ENCODE assay signal across 12 cellular contexts in the genomic region with DNA sequence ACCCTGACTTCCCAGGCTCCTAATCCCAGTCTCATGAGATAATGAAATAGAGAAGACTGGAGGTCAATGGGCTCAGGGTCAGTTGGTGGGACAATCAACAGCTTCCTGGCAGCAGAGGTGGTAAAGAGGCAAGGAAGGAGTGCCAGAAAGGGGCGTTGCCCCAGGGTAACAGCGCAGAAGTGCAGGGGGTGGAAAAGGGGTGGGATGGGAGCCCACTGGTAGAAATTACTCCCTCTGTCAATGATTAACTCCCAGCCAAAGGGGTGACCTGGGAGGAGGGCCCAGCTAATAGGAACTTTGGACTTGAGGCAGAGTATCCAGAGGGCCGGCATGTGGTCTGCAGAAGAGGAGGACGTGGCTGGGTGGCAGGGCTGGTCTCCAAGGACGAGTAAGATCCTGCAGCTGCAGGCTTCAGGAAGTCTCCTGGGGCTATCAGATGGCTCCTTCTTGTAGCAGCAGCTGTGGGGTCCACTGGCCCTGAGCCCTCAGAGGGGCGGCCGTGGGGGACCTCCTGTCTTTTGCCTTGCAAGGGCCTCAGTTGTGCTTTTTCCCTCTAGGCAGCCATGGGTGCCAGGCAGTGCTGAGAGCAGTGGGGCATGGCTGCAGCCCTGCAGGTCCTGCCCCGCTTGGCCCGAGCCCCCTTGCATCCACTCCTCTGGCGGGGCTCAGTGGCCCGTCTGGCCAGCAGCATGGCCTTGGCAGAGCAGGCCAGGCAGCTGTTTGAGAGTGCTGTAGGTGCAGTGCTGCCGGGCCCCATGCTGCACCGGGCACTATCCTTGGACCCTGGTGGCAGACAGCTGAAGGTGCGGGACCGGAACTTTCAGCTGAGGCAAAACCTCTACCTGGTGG. TPM values are rescaled to one million over a fixed set of nuclear protein-coding genes. Genes with fewer than 3 reads are reported as not detected.
DNase-seq lines count a peak whose midpoint lies in the region; ATAC-seq and TF ChIP-seq lines count a peak whose summit lies in the region.
"Had no signal": no experiment of that assay in that cellular context is flagged by ENCODE, and none has a peak within 500 bp of the region (broad histone marks: within the 10 kb centered on the region; RNA-seq: fewer than 3 reads in every experiment).

No MANE protein-coding gene starts in this region.

- CTCF ChIA-PET in activated CD4-positive, alpha-beta memory T cell treated with anti-CD3 and anti-CD28 coated beads, Interleukin-2, amount 10 ng/mL, durations not matched to agents 7 days and 5 days (lab: Charles Lee) = interaction anchor here (0.6 to 6.2 kb wide), 12 partner anchors 11 to 115 kb away, joined by 3 to 46 read pairs (median 5); a partner anchor contains a TSS
- CTCF ChIA-PET in activated CD4-positive, alpha-beta memory T cell treated with anti-CD3 and anti-CD28 coated beads for 36 hours (lab: Charles Lee) = interaction anchor here (0.6 to 8.2 kb wide), 7 partner anchors 11 to 157 kb away, joined by 3 to 86 read pairs (median 13); a partner anchor contains a TSS
- CTCF ChIA-PET in T-cell (lab: Charles Lee) = interaction anchor here (0.8 to 1.9 kb wide), 2 partner anchors 49 to 59 kb away, joined by 3 to 4 read pairs; no protein-coding TSS in a partner anchor

- peaks cover 43% of the 10 kb centered on the region for H3K4me1 Mint-ChIP-seq in activated CD4-positive, alpha-beta memory T cell treated with anti-CD3 and anti-CD28 coated beads, Interleukin-2, amount 10 ng/mL, durations not matched to agents 7 days and 5 days
- H3K4me1 Mint-ChIP-seq in activated CD4-positive, alpha-beta memory T cell treated with anti-CD3 and anti-CD28 coated beads for 36 hours (ENCODE audit: low read depth) = peaks cover 21% of the 10 kb centered on the region
- H3K4me1 Mint-ChIP-seq in T-cell = peaks cover 31 to 34% (median 34%) of the 10 kb centered on the region in 3 donors
- H3K4me1 Mint-ChIP-seq in stimulated activated effector memory CD8-positive, alpha-beta T cell treated with anti-CD3 and anti-CD28 coated beads, Interleukin-12 subunit alpha, Interleukin-12 subunit beta, amount 100 ng/mL, for 72 hours = peaks cover 39% of the 10 kb centered on the region

- DNase-seq in activated CD4-positive, alpha-beta memory T cell treated with anti-CD3 and anti-CD28 coated beads, Interleukin-2, amount 10 ng/mL, durations not matched to agents 7 days and 5 days = no peak
- no peak for DNase-seq in activated CD4-positive, alpha-beta memory T cell treated with anti-CD3 and anti-CD28 coated beads for 36 hours
- DNase-seq in T-cell (no peak), left lung (peak; percentile 28 to 69), omental fat pad (ENCODE audit: low spot score) (no peak), hippocampal formation (lab: John Stamatoyannopoulos, UW) (no peak), left ventricle myocardium superior (no peak)
- DNase-seq in stimulated activated effector memory CD8-positive, alpha-beta T cell treated with anti-CD3 and anti-CD28 coated beads, Interleukin-12 subunit alpha, Interleukin-12 subunit beta, amount 100 ng/mL, for 72 hours (ENCODE audit: low spot score in 2 of 2) = no peak
- DNase-seq: activated T-cell treated with anti-CD3 and anti-CD28 coated beads, Interleukin-2, amount 50 U/mL, for 4 hours; NCI-H446 had no signal

- peaks cover 6 to 22% of the 10 kb centered on the region in 2 donors for H3K4me1 ChIP-seq in left lung

- H3K27me3 Mint-ChIP-seq in activated CD4-positive, alpha-beta memory T cell treated with anti-CD3 and anti-CD28 coated beads, Interleukin-2, amount 10 ng/mL, durations not matched to agents 7 days and 5 days = no peaks in the 10 kb centered on the region
- no peaks in the 10 kb centered on the region for H3K27me3 Mint-ChIP-seq in activated CD4-positive, alpha-beta memory T cell treated with anti-CD3 and anti-CD28 coated beads for 36 hours
- H3K27me3 Mint-ChIP-seq in T-cell = no peaks in the 10 kb centered on the region

- peak overlapping the region; percentile 37 for H3K27ac Mint-ChIP-seq in activated CD4-positive, alpha-beta memory T cell treated with anti-CD3 and anti-CD28 coated beads, Interleukin-2, amount 10 ng/mL, durations not matched to agents 7 days and 5 days
- H3K27ac Mint-ChIP-seq in activated CD4-positive, alpha-beta memory T cell treated with anti-CD3 and anti-CD28 coated beads for 36 hours = no peak overlapping the region
- H3K27ac Mint-ChIP-seq in T-cell = no peak overlapping the region
- H3K27ac Mint-ChIP-seq in stimulated activated effector memory CD8-positive, alpha-beta T cell treated with anti-CD3 and anti-CD28 coated beads, Interleukin-12 subunit alpha, Interleukin-12 subunit beta, amount 100 ng/mL, for 72 hours = peak overlapping the region; percentile 100

- peaks cover 0 to 47% of the 10 kb centered on the region in 2 donors for H3K36me3 ChIP-seq in left lung

- POLR2A ChIA-PET in activated CD4-positive, alpha-beta memory T cell treated with anti-CD3 and anti-CD28 coated beads, Interleukin-2, amount 10 ng/mL, durations not matched to agents 7 days and 5 days (lab: Charles Lee) = interaction anchor here (2.9 to 27.5 kb wide), 3 partner anchors 12 to 46 kb away, joined by 14 to 1001 read pairs (median 135); a partner anchor contains a TSS
- POLR2A ChIA-PET in activated CD4-positive, alpha-beta memory T cell treated with anti-CD3 and anti-CD28 coated beads for 36 hours (lab: Charles Lee) = interaction anchor here (1.0 to 1.3 kb wide), 2 partner anchors 49 to 50 kb away, joined by 3 read pairs; no protein-coding TSS in a partner anchor
- POLR2A ChIA-PET in T-cell (lab: Charles Lee) = no interaction called here

- no peak overlapping the region for H3K4me3 Mint-ChIP-seq in activated CD4-positive, alpha-beta memory T cell treated with anti-CD3 and anti-CD28 coated beads, Interleukin-2, amount 10 ng/mL, durations not matched to agents 7 days and 5 days
- no peak overlapping the region for H3K4me3 Mint-ChIP-seq in activated CD4-positive, alpha-beta memory T cell treated with anti-CD3 and anti-CD28 coated beads for 36 hours
- peak overlapping the region in 2 of 3 donors; percentile 99 for H3K4me3 Mint-ChIP-seq in T-cell
- H3K4me3 Mint-ChIP-seq in stimulated activated effector memory CD8-positive, alpha-beta T cell treated with anti-CD3 and anti-CD28 coated beads, Interleukin-12 subunit alpha, Interleukin-12 subunit beta, amount 100 ng/mL, for 72 hours = no peak overlapping the region

- intact Hi-C loops in activated CD4-positive, alpha-beta memory T cell treated with anti-CD3 and anti-CD28 coated beads for 36 hours (cut with micrococcal nuclease) = loop anchor here (10.0 kb wide), 1 partner anchor 245 kb away; a partner anchor contains a TSS
- intact Hi-C loops in left lung (cut with DNase I) (loop anchor here in 1 of 2 donors (5.0 kb wide), 1 partner anchor 47 kb away; no protein-coding TSS in a partner anchor), left ventricle myocardium superior (cut with micrococcal nuclease) (loop anchor here (2.0 kb wide), 1 partner anchor 49 kb away; no protein-coding TSS in a partner anchor)

- H3K9me3 Mint-ChIP-seq in activated CD4-positive, alpha-beta memory T cell treated with anti-CD3 and anti-CD28 coated beads, Interleukin-2, amount 10 ng/mL, durations not matched to agents 7 days and 5 days = no peaks in the 10 kb centered on the region
- no peaks in the 10 kb centered on the region for H3K9me3 Mint-ChIP-seq in activated CD4-positive, alpha-beta memory T cell treated with anti-CD3 and anti-CD28 coated beads for 36 hours
- no peaks in the 10 kb centered on the region for H3K9me3 Mint-ChIP-seq in T-cell
- no peaks in the 10 kb centered on the region for H3K9me3 Mint-ChIP-seq in stimulated activated effector memory CD8-positive, alpha-beta T cell treated with anti-CD3 and anti-CD28 coated beads, Interleukin-12 subunit alpha, Interleukin-12 subunit beta, amount 100 ng/mL, for 72 hours
- H3K9me3 Mint-ChIP-seq: activated T-cell treated with anti-CD3 and anti-CD28 coated beads, Interleukin-2, amount 50 U/mL, for 4 hours had no signal

- H3K27me3 ChIP-seq in left lung = no peaks in the 10 kb centered on the region
- H3K27me3 ChIP-seq: vagina had no signal

- H3K36me3 Mint-ChIP-seq in activated CD4-positive, alpha-beta memory T cell treated with anti-CD3 and anti-CD28 coated beads, Interleukin-2, amount 10 ng/mL, durations not matched to agents 7 days and 5 days (ENCODE audit: low read depth) = peaks cover 25% of the 10 kb centered on the region
- H3K36me3 Mint-ChIP-seq in activated CD4-positive, alpha-beta memory T cell treated with anti-CD3 and anti-CD28 coated beads for 36 hours = peaks cover 11% of the 10 kb centered on the region
- H3K36me3 Mint-ChIP-seq in T-cell = peaks cover 15% of the 10 kb centered on the region
- peaks cover 37% of the 10 kb centered on the region for H3K36me3 Mint-ChIP-seq in stimulated activated effector memory CD8-positive, alpha-beta T cell treated with anti-CD3 and anti-CD28 coated beads, Interleukin-12 subunit alpha, Interleukin-12 subunit beta, amount 100 ng/mL, for 72 hours

- H3K27ac ChIP-seq in left lung = no peak overlapping the region
- H3K27ac ChIP-seq: epithelial cell of prostate, vagina had no signal

- no peaks in the 10 kb centered on the region for H3K9me3 ChIP-seq in left lung
- H3K9me3 ChIP-seq: vagina had no signal

- H3K4me3 ChIP-seq in left lung = no peak overlapping the region
- H3K4me3 ChIP-seq: vagina had no signal

- ATAC-seq in T-cell (replicated peaks in 1 of 4) (no peak), left lung (no peak), omental fat pad (ENCODE audit: low FRiP score) (no peak), left ventricle myocardium superior (no peak)
- no peak for ATAC-seq in stimulated activated effector memory CD8-positive, alpha-beta T cell treated with anti-CD3 and anti-CD28 coated beads, Interleukin-12 subunit alpha, Interleukin-12 subunit beta, amount 100 ng/mL, for 72 hours
- ATAC-seq: activated T-cell treated with anti-CD3 and anti-CD28 coated beads, Interleukin-2, amount 50 U/mL, for 4 hours had no signal

- no peak for TF ChIP-seq CTCF in left lung (IDR thresholded peaks at IDR 0.05)
- no peak for TF ChIP-seq CTCF in omental fat pad (IDR thresholded peaks at IDR 0.05)

RNA-seq across cellular contexts. Expression of a gene that starts 2.3 kb away (rescaled TPM):
- total RNA-seq in activated CD4-positive, alpha-beta memory T cell treated with anti-CD3 and anti-CD28 coated beads, Interleukin-2, amount 10 ng/mL, durations not matched to agents 7 days and 5 days = 10 to 100 TPM; 33.2 to 35.3 TPM
- total RNA-seq in activated CD4-positive, alpha-beta memory T cell treated with anti-CD3 and anti-CD28 coated beads for 36 hours = 10 to 100 TPM; 21.9 to 23.1 TPM
- total RNA-seq in T-cell (10 to 100 TPM; 36.7 to 42.5 (median 37.5) TPM), left lung (10 to 100 TPM in 1 of 2 donors, 1 to 10 TPM in 1; 8.9 to 13.7 TPM), omental fat pad (10 to 100 TPM; 12.7 to 63.5 (median 41.4) TPM), left ventricle myocardium superior (4.0 TPM)

RNA-seq across cellular contexts. Expression of a gene that starts 11.5 kb away (rescaled TPM):
- 100 to 1,000 TPM; 131 TPM for total RNA-seq in activated CD4-positive, alpha-beta memory T cell treated with anti-CD3 and anti-CD28 coated beads, Interleukin-2, amount 10 ng/mL, durations not matched to agents 7 days and 5 days
- 100 to 1,000 TPM; 110 to 111 TPM for total RNA-seq in activated CD4-positive, alpha-beta memory T cell treated with anti-CD3 and anti-CD28 coated beads for 36 hours
- total RNA-seq in T-cell (100 to 1,000 TPM; 119 to 159 (median 154) TPM), left lung (10 to 100 TPM; 60.2 to 67.9 TPM), omental fat pad (10 to 100 TPM; 42.9 to 56.9 (median 51.4) TPM), left ventricle myocardium superior (67.5 TPM)

RNA-seq across cellular contexts. Expression of a gene that starts 26.1 kb away (rescaled TPM):
- 10 to 100 TPM; 20.7 to 21.8 TPM for total RNA-seq in activated CD4-positive, alpha-beta memory T cell treated with anti-CD3 and anti-CD28 coated beads, Interleukin-2, amount 10 ng/mL, durations not matched to agents 7 days and 5 days
- total RNA-seq in activated CD4-positive, alpha-beta memory T cell treated with anti-CD3 and anti-CD28 coated beads for 36 hours = 10 to 100 TPM; 13.2 to 13.5 TPM
- total RNA-seq in T-cell (10 to 100 TPM; 41.5 to 72.0 (median 44.2) TPM), left lung (1 to 10 TPM; 6.5 to 7.7 TPM), omental fat pad (10 to 100 TPM in 3 of 4 donors, 1 to 10 TPM in 1; 6.7 to 24.9 (median 14.1) TPM), left ventricle myocardium superior (2.3 TPM)

RNA-seq across cellular contexts. Expression of a gene that starts 44.4 kb away (rescaled TPM):
- total RNA-seq in activated CD4-positive, alpha-beta memory T cell treated with anti-CD3 and anti-CD28 coated beads, Interleukin-2, amount 10 ng/mL, durations not matched to agents 7 days and 5 days = 100 to 1,000 TPM; 123 to 124 TPM
- total RNA-seq in activated CD4-positive, alpha-beta memory T cell treated with anti-CD3 and anti-CD28 coated beads for 36 hours = 100 to 1,000 TPM; 111 TPM
- 10 to 100 TPM; 63.4 to 78.1 (median 73.4) TPM for total RNA-seq in T-cell
- total RNA-seq in left lung = 10 to 100 TPM; 33.1 to 48.3 TPM
- 10 to 100 TPM; 17.0 to 32.2 (median 23.9) TPM for total RNA-seq in omental fat pad
- 9.0 TPM for total RNA-seq in left ventricle myocardium superior

RNA-seq across cellular contexts. Expression of a gene that starts 51.0 kb away (rescaled TPM):
- total RNA-seq in activated CD4-positive, alpha-beta memory T cell treated with anti-CD3 and anti-CD28 coated beads, Interleukin-2, amount 10 ng/mL, durations not matched to agents 7 days and 5 days = 100 to 1,000 TPM; 118 to 119 TPM
- total RNA-seq in activated CD4-positive, alpha-beta memory T cell treated with anti-CD3 and anti-CD28 coated beads for 36 hours = 100 to 1,000 TPM; 114 to 118 TPM
- total RNA-seq in T-cell = 10 to 100 TPM; 49.8 to 99.9 (median 88.3) TPM
- 10 to 100 TPM; 47.7 to 77.5 TPM for total RNA-seq in left lung
- total RNA-seq in omental fat pad = 100 to 1,000 TPM in 1 of 4 donors, 10 to 100 TPM in 3; 50.1 to 116 (median 78.3) TPM
- total RNA-seq in left ventricle myocardium superior = 103 TPM

Comparison
In these comparisons a context has a peak if more than half of its experiments do, and no peak if none do; other contexts are left out.
1. H3K27ac Mint-ChIP-seq: peak in activated CD4-positive, alpha-beta memory T cell treated with anti-CD3 and anti-CD28 coated beads, Interleukin-2, amount 10 ng/mL, durations not matched to agents 7 days and 5 days (single experiment) and stimulated activated effector memory CD8-positive, alpha-beta T cell treated with anti-CD3 and anti-CD28 coated beads, Interleukin-12 subunit alpha, Interleukin-12 subunit beta, amount 100 ng/mL, for 72 hours (single experiment); none in activated CD4-positive, alpha-beta memory T cell treated with anti-CD3 and anti-CD28 coated beads for 36 hours (single experiment) and T-cell (0 of 2).
2. DNase-seq: peak in left lung (2 of 2); none in activated CD4-positive, alpha-beta memory T cell treated with anti-CD3 and anti-CD28 coated beads, Interleukin-2, amount 10 ng/mL, durations not matched to agents 7 days and 5 days (single experiment), activated CD4-positive, alpha-beta memory T cell treated with anti-CD3 and anti-CD28 coated beads for 36 hours (single experiment), T-cell (0 of 34), stimulated activated effector memory CD8-positive, alpha-beta T cell treated with anti-CD3 and anti-CD28 coated beads, Interleukin-12 subunit alpha, Interleukin-12 subunit beta, amount 100 ng/mL, for 72 hours (0 of 2), omental fat pad (single experiment), hippocampal formation (0 of 2) and left ventricle myocardium superior (single experiment).
3. H3K4me3 Mint-ChIP-seq: peak in T-cell (2 of 3); none in activated CD4-positive, alpha-beta memory T cell treated with anti-CD3 and anti-CD28 coated beads, Interleukin-2, amount 10 ng/mL, durations not matched to agents 7 days and 5 days (single experiment), activated CD4-positive, alpha-beta memory T cell treated with anti-CD3 and anti-CD28 coated beads for 36 hours (single experiment) and stimulated activated effector memory CD8-positive, alpha-beta T cell treated with anti-CD3 and anti-CD28 coated beads, Interleukin-12 subunit alpha, Interleukin-12 subunit beta, amount 100 ng/mL, for 72 hours (single experiment).
4. POLR2A ChIA-PET loops: an anchor here in activated CD4-positive, alpha-beta memory T cell treated with anti-CD3 and anti-CD28 coated beads, Interleukin-2, amount 10 ng/mL, durations not matched to agents 7 days and 5 days (2.9 to 27.5 kb wide) and activated CD4-positive, alpha-beta memory T cell treated with anti-CD3 and anti-CD28 coated beads for 36 hours (1.0 to 1.3 kb wide); none called in T-cell.